Comparison of ENCODE assay signal across 21 cellular contexts in the genomic region with DNA sequence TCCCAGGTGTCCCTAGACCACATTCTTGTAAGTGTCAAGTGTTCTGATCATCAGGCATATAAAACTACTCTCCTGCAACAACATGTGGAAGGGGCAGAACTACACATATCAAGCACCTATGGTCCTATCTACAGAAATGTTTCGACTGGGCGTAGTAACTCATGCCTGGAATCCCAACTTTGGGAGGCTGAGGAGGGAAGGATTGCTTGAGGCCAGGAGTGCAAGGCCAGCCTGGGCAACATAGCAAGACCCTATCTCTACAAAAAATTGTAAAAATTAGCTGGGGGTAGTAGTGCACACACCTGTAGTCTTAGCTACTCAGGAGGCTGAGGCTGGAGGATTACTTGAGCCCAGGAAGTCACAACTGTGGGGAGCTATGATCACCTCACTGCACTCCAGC.
"Had no signal": no experiment of that assay in that cellular context is flagged by ENCODE, and none has a peak within 500 bp of the region (broad histone marks: within the 10 kb centered on the region; RNA-seq: fewer than 3 reads in every experiment).

No MANE protein-coding gene starts in this region.

- ATAC-seq: foreskin keratinocyte, gastroesophageal sphincter, heart left ventricle, left cardiac atrium, left lung, left ventricle myocardium superior, lower lobe of right lung had no signal

- H3K36me3 ChIP-seq: esophagus muscularis mucosa, gastroesophageal sphincter, heart left ventricle, left lung, lower lobe of right lung had no signal

- H3K27me3 ChIP-seq: esophagus muscularis mucosa, foreskin keratinocyte, gastroesophageal sphincter, heart left ventricle, hepatocyte, left lung had no signal

- H3K4me2 ChIP-seq: hepatocyte had no signal

- H2AFZ ChIP-seq: hepatocyte had no signal

- DNase-seq: dermis blood vessel endothelial cell; dorsolateral prefrontal cortex; effector CD4-positive, alpha-beta T cell; effector memory CD4-positive, alpha-beta T cell; foreskin keratinocyte; heart left ventricle; hypothalamus; left cardiac atrium; left lung; left ventricle myocardium superior; lower lobe of right lung; mesenchymal stem cell; midbrain had no signal

- H3K4me3 ChIP-seq: coronary artery, dorsolateral prefrontal cortex, esophagus muscularis mucosa, gastroesophageal sphincter, heart left ventricle, hepatocyte, left lung, lower lobe of right lung had no signal

- H3K9me3 ChIP-seq: esophagus muscularis mucosa, gastroesophageal sphincter, heart left ventricle, left lung, lower lobe of right lung had no signal

- FAIRE-seq: colon, endothelial cell of umbilical vein, frontal cortex, islet of Langerhans had no signal

- H3K4me1 ChIP-seq: foreskin keratinocyte, left lung, lower lobe of right lung had no signal

- H3K27ac ChIP-seq: coronary artery, dorsolateral prefrontal cortex, esophagus muscularis mucosa, foreskin keratinocyte, gastroesophageal sphincter, heart left ventricle, hepatocyte, left lung, lower lobe of right lung had no signal
